25 cellular contexts compared by ENCODE assay signal in the genomic region with DNA sequence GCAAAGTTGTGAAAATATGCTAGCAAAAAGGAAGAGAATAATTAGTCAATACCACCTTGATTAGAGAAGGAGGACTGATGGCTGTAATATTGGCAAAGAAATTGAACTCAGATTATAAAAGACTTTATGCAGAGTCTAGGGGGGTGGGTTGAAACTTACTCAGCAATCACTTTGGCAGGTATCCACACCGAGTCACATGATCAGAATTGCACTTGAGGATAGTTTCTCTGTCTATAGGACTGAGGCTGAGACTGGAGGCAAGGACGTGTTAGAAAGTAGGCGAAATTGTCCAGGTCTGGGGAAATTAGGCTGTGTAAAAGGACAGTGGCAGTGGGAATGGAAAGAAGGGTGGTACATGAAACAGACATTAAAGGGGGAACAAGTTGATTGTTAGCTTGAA.
"Had no signal": no experiment of that assay in that cellular context is flagged by ENCODE, and none has a peak within 500 bp of the region (broad histone marks: within the 10 kb centered on the region; RNA-seq: fewer than 3 reads in every experiment).

No MANE protein-coding gene starts in this region.

- ATAC-seq: activated CD8-positive, alpha-beta memory T cell treated with anti-CD3 and anti-CD28 coated beads, Interleukin-2, amount 10 ng/mL, durations not matched to agents 7 days and 5 days; PC-3; T-helper 17 cell had no signal

- H3K27ac ChIP-seq: KMS-11 had no signal

- H3K4me1 Mint-ChIP-seq: activated CD4-positive, alpha-beta T cell treated with anti-CD3 and anti-CD28 coated beads, Interleukin-2, amount 10 ng/mL, durations not matched to agents 24 days and 14 days; activated CD8-positive, alpha-beta memory T cell treated with anti-CD3 and anti-CD28 coated beads, Interleukin-2, amount 10 ng/mL, durations not matched to agents 7 days and 5 days; central memory CD8-positive, alpha-beta T cell; T-helper 17 cell had no signal

- H3K4me2 ChIP-seq: KMS-11 had no signal

- H3K9ac ChIP-seq: KMS-11 had no signal

- H3K27ac Mint-ChIP-seq: activated B cell treated with CpG ODN at 0.5 μM for 24 hours; activated CD4-positive, alpha-beta T cell treated with anti-CD3 and anti-CD28 coated beads, Interleukin-2, amount 10 ng/mL, durations not matched to agents 24 days and 14 days; activated CD8-positive, alpha-beta memory T cell treated with anti-CD3 and anti-CD28 coated beads, Interleukin-2, amount 10 ng/mL, durations not matched to agents 7 days and 5 days; activated naive CD4-positive, alpha-beta T cell treated with anti-CD3 and anti-CD28 coated beads for 36 hours; activated naive CD8-positive, alpha-beta T cell; activated T-cell treated with anti-CD3 and anti-CD28 coated beads, Interleukin-2, amount 50 U/mL, for 24 hours; T-helper 17 cell had no signal

- H3K4me3 Mint-ChIP-seq: activated B cell treated with CpG ODN at 0.5 μM for 24 hours; activated CD4-positive, alpha-beta T cell treated with anti-CD3 and anti-CD28 coated beads, Interleukin-2, amount 10 ng/mL, durations not matched to agents 24 days and 14 days; activated CD8-positive, alpha-beta memory T cell treated with anti-CD3 and anti-CD28 coated beads, Interleukin-2, amount 10 ng/mL, durations not matched to agents 7 days and 5 days; activated naive CD4-positive, alpha-beta T cell treated with anti-CD3 and anti-CD28 coated beads for 36 hours; activated naive CD8-positive, alpha-beta T cell; activated T-cell treated with anti-CD3 and anti-CD28 coated beads, Interleukin-2, amount 50 U/mL, for 24 hours; brain; central memory CD8-positive, alpha-beta T cell; T-helper 17 cell had no signal

- DNase-seq: activated B cell treated with CpG ODN at 0.5 μM for 24 hours; activated CD4-positive, alpha-beta T cell treated with anti-CD3 and anti-CD28 coated beads for 1 hour; activated CD4-positive, alpha-beta T cell treated with anti-CD3 and anti-CD28 coated beads, Interleukin-2, amount 10 ng/mL, durations not matched to agents 24 days and 14 days; activated CD4-positive, alpha-beta T cell treated with anti-CD3 and anti-CD28 coated beads, Interleukin-2, amount 50 U/mL, for 48 hours; activated CD8-positive, alpha-beta memory T cell treated with anti-CD3 and anti-CD28 coated beads, Interleukin-2, amount 10 ng/mL, durations not matched to agents 7 days and 5 days; activated gamma-delta T cell; activated naive CD4-positive, alpha-beta T cell treated with anti-CD3 and anti-CD28 coated beads for 36 hours; activated T-cell treated with anti-CD3 and anti-CD28 coated beads, Interleukin-2, amount 50 U/mL, for 24 hours; amygdala; NCI-H1092 treated with DMSO at 0.1 percent for 48 hours; NCI-H1436; NCI-H1694 treated with DMSO at 0.1 percent for 48 hours; NCI-H2029 treated with DMSO at 0.1 percent for 48 hours; NCI-H345; NCI-H510A; NCI-H526 treated with DMSO at 0.1 percent for 48 hours; PC-3; SHP77 treated with DMSO at 0.1 percent for 48 hours; T-helper 17 cell; T-helper 9 cell had no signal

- H3K27me3 Mint-ChIP-seq: activated B cell treated with CpG ODN at 0.5 μM for 24 hours; activated CD4-positive, alpha-beta T cell treated with anti-CD3 and anti-CD28 coated beads, Interleukin-2, amount 10 ng/mL, durations not matched to agents 24 days and 14 days; activated CD8-positive, alpha-beta memory T cell treated with anti-CD3 and anti-CD28 coated beads, Interleukin-2, amount 10 ng/mL, durations not matched to agents 7 days and 5 days; activated naive CD8-positive, alpha-beta T cell; activated T-cell treated with anti-CD3 and anti-CD28 coated beads, Interleukin-2, amount 50 U/mL, for 24 hours; brain; central memory CD8-positive, alpha-beta T cell; T-helper 17 cell had no signal

- H3K9me3 Mint-ChIP-seq: activated B cell treated with CpG ODN at 0.5 μM for 24 hours; activated CD4-positive, alpha-beta T cell treated with anti-CD3 and anti-CD28 coated beads, Interleukin-2, amount 10 ng/mL, durations not matched to agents 24 days and 14 days; activated naive CD4-positive, alpha-beta T cell treated with anti-CD3 and anti-CD28 coated beads for 36 hours; activated T-cell treated with anti-CD3 and anti-CD28 coated beads, Interleukin-2, amount 50 U/mL, for 24 hours had no signal

- FAIRE-seq: RCC 7860 had no signal

- H3K36me3 Mint-ChIP-seq: activated CD8-positive, alpha-beta memory T cell treated with anti-CD3 and anti-CD28 coated beads, Interleukin-2, amount 10 ng/mL, durations not matched to agents 7 days and 5 days; activated naive CD8-positive, alpha-beta T cell; brain had no signal
